In the genomic region with DNA sequence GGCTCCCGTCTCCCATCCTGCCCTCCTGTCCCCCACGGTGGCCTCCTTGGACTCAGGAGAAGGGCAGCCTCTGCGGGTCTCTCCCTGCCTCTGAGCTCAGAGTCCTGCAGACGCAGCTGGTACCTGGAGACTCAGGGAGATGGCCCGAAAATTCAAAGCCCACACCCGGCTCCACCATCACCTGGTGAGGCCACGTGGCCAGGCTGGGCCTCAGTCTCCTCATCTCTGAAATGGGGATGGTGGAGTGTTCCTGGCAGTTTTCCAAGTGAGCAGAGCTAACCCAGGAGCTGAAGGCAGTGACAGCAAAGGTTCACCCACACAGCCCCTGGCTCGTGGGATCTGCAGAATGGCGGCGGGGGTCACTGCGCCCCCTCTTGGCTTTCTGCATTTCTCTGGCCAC, we compare ENCODE assay signal across 29 cellular contexts.
"Had no signal": no experiment of that assay in that cellular context is flagged by ENCODE, and none has a peak within 500 bp of the region (broad histone marks: within the 10 kb centered on the region; RNA-seq: fewer than 3 reads in every experiment).

No MANE protein-coding gene starts in this region.

- H3K27me3 ChIP-seq: dorsolateral prefrontal cortex had no signal

- FAIRE-seq: astrocyte, bronchial epithelial cell, frontal cortex had no signal

- H3K27ac ChIP-seq: brain microvascular endothelial cell, coronary artery, dorsolateral prefrontal cortex, WERI-Rb-1 had no signal

- H3K36me3 ChIP-seq: brain microvascular endothelial cell, WERI-Rb-1 had no signal

- H3K4me3 ChIP-seq: coronary artery, dorsolateral prefrontal cortex had no signal

- ATAC-seq: activated CD4-positive, CD25-positive, alpha-beta regulatory T cell treated with anti-CD3 and anti-CD28 coated beads, Interleukin-2, amount 50 U/mL, for 24 hours; activated CD8-positive, alpha-beta T cell treated with anti-CD3 and anti-CD28 coated beads for 36 hours; activated T-cell treated with anti-CD3 and anti-CD28 coated beads, Interleukin-2, amount 50 U/mL, for 4 hours; activated T-helper 17 cell treated with anti-CD3 and anti-CD28 coated beads, Interleukin-2, amount 50 U/mL, for 72 hours; esophagus mucosa; T-helper 17 cell had no signal

- DNase-seq: activated B cell treated with CpG ODN at 0.5 μM for 24 hours; activated CD4-positive, alpha-beta T cell treated with anti-CD3 and anti-CD28 coated beads for 48 hours; activated CD4-positive, alpha-beta T cell treated with anti-CD3 and anti-CD28 coated beads, Interleukin-2, amount 50 U/mL, for 1 hour; activated CD4-positive, alpha-beta T cell treated with anti-CD3 and anti-CD28 coated beads, Interleukin-2, amount 50 U/mL, for 48 hours; activated CD8-positive, alpha-beta memory T cell treated with anti-CD3 and anti-CD28 coated beads for 24 hours; activated CD8-positive, alpha-beta T cell treated with anti-CD3 and anti-CD28 coated beads for 36 hours; activated effector memory CD4-positive, alpha-beta T cell treated with Interleukin-2 at 50 U/mL for 16 hours; activated gamma-delta T cell treated with Interleukin-2 at 50 U/mL for 16 hours; activated naive CD4-positive, alpha-beta T cell treated with anti-CD3 and anti-CD28 coated beads, Interleukin-2, amount 50 U/mL, for 16 hours; activated naive CD4-positive, alpha-beta T cell treated with Interleukin-2 at 50 U/mL for 16 hours; activated T-cell treated with anti-CD3 and anti-CD28 coated beads, Interleukin-2, amount 50 U/mL, for 4 hours; amniotic stem cell; anterior cingulate cortex; brain microvascular endothelial cell; dorsolateral prefrontal cortex; effector memory CD4-positive, alpha-beta T cell; endodermal cell; foreskin fibroblast; T-helper 1 cell; T-helper 17 cell; T1000; WERI-Rb-1 had no signal
